Comparison of ENCODE assay signal across 22 cellular contexts in genomic region chr17:47918003-47918402, GRCh38. TPM values are rescaled to one million over a fixed set of nuclear protein-coding genes. Genes with fewer than 3 reads are reported as not detected.
"Had no signal": no experiment of that assay in that cellular context is flagged by ENCODE, and none has a peak within 500 bp of the region (broad histone marks: within the 10 kb centered on the region; RNA-seq: fewer than 3 reads in every experiment).

No MANE protein-coding gene starts in this region.

- H3K27me3 Mint-ChIP-seq: activated naive CD8-positive, alpha-beta T cell treated with anti-CD3 and anti-CD28 coated beads, Interleukin-2, amount 10 ng/mL, durations not matched to agents 7 days and 5 days; type B pancreatic cell had no signal

- H3K27ac ChIP-seq: brain microvascular endothelial cell, hepatocyte, left lung, suprapubic skin, WERI-Rb-1 had no signal

- ATAC-seq: esophagus mucosa, left lung had no signal

- H3K36me3 ChIP-seq: brain microvascular endothelial cell had no signal

- H3K4me1 ChIP-seq: suprapubic skin had no signal

- H3K9me3 ChIP-seq: left lung, suprapubic skin had no signal

- H3K79me2 ChIP-seq: hepatocyte had no signal

- DNase-seq: activated CD8-positive, alpha-beta memory T cell treated with anti-CD3 and anti-CD28 coated beads, Interleukin-2, amount 50 U/mL, for 48 hours; activated naive CD4-positive, alpha-beta T cell; activated naive CD8-positive, alpha-beta T cell treated with anti-CD3 and anti-CD28 coated beads, Interleukin-2, amount 10 ng/mL, durations not matched to agents 7 days and 5 days; anterior cingulate cortex; brain microvascular endothelial cell; dermis blood vessel endothelial cell; left lung; mammary epithelial cell; posterior cingulate gyrus; retina; stimulated activated CD4-positive, alpha-beta T cell treated with anti-CD3 and anti-CD28 coated beads, Interleukin-15, amount 100 ng/mL, for 24 hours; stimulated activated CD4-positive, alpha-beta T cell treated with anti-CD3 and anti-CD28 coated beads, Interleukin-4, amount 100 ng/mL, for 24 hours; stimulated activated naive CD4-positive, alpha-beta T cell treated with Interleukin-2 at 50 U/mL for 16 hours; T-helper 1 cell; WERI-Rb-1 had no signal

- H3K4me3 ChIP-seq: hepatocyte, left lung, suprapubic skin had no signal

- H3K4me2 ChIP-seq: hepatocyte had no signal

- H2AFZ ChIP-seq: hepatocyte had no signal

- H3K9me3 Mint-ChIP-seq: activated naive CD8-positive, alpha-beta T cell treated with anti-CD3 and anti-CD28 coated beads, Interleukin-2, amount 10 ng/mL, durations not matched to agents 7 days and 5 days; activated T-helper 1 cell treated with anti-CD3 and anti-CD28 coated beads, Interleukin-12 subunit alpha, Interleukin-12 subunit beta, Interleukin-2, Interleukin-4 antibody, amounts not matched to agents 30 ng/mL and 10 ng/mL and 1 ng/mL, durations not matched to agents 14 hours and 24 hours and 36 hours; type B pancreatic cell had no signal

- H3K4me3 Mint-ChIP-seq: activated naive CD8-positive, alpha-beta T cell treated with anti-CD3 and anti-CD28 coated beads, Interleukin-2, amount 10 ng/mL, durations not matched to agents 7 days and 5 days; activated T-helper 1 cell treated with anti-CD3 and anti-CD28 coated beads, Interleukin-12 subunit alpha, Interleukin-12 subunit beta, Interleukin-2, Interleukin-4 antibody, amounts not matched to agents 30 ng/mL and 10 ng/mL and 1 ng/mL, durations not matched to agents 14 hours and 24 hours and 36 hours; type B pancreatic cell had no signal

- H3K27ac Mint-ChIP-seq: activated naive CD8-positive, alpha-beta T cell treated with anti-CD3 and anti-CD28 coated beads, Interleukin-2, amount 10 ng/mL, durations not matched to agents 7 days and 5 days; activated T-helper 1 cell treated with anti-CD3 and anti-CD28 coated beads, Interleukin-12 subunit alpha, Interleukin-12 subunit beta, Interleukin-2, Interleukin-4 antibody, amounts not matched to agents 30 ng/mL and 10 ng/mL and 1 ng/mL, durations not matched to agents 14 hours and 24 hours and 36 hours; type B pancreatic cell had no signal

- H3K27me3 ChIP-seq: brain microvascular endothelial cell, hepatocyte, left lung, suprapubic skin had no signal

RNA-seq across cellular contexts. Expression of gene PRR15L, which starts 39.7 kb away (rescaled TPM):
- total RNA-seq: activated naive CD8-positive, alpha-beta T cell treated with anti-CD3 and anti-CD28 coated beads, Interleukin-2, amount 10 ng/mL, durations not matched to agents 7 days and 5 days; activated T-helper 1 cell treated with anti-CD3 and anti-CD28 coated beads, Interleukin-12 subunit alpha, Interleukin-12 subunit beta, Interleukin-2, Interleukin-4 antibody, amounts not matched to agents 30 ng/mL and 10 ng/mL and 1 ng/mL, durations not matched to agents 14 hours and 24 hours and 36 hours; cerebellum; dermis blood vessel endothelial cell; glomerular endothelial cell had no signal
